In the genomic region with DNA sequence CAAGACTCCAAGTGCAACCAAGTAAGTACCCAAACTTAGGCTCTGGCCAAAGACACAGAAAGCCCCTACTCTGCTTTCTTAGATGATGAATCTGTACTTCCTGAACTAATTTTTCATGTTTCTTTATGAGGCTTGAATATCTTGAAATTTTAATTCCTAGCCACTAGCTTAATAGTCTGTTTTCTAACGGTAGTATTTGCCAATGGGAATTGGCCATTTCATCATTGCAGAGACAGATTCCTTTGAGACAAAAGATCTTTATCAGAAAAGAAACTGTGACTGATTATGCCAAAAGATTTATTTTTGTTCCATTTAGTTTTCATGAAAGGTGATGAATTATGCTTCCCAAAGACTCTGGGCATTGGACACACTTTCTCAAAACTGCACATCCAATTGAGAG, we compare ENCODE assay signal across 17 cellular contexts. TPM values are rescaled to one million over a fixed set of nuclear protein-coding genes. Genes with fewer than 3 reads are reported as not detected.
DNase-seq lines count a peak whose midpoint lies in the region; ATAC-seq and TF ChIP-seq lines count a peak whose summit lies in the region.
"Had no signal": no experiment of that assay in that cellular context is flagged by ENCODE, and none has a peak within 500 bp of the region (broad histone marks: within the 10 kb centered on the region; RNA-seq: fewer than 3 reads in every experiment).

No MANE protein-coding gene starts in this region.

- H3K4me3 Mint-ChIP-seq in activated T-cell treated with anti-CD3 and anti-CD28 coated beads, Interleukin-2, amount 50 U/mL, for 4 hours: peak overlapping the region; percentile 82
- H3K4me3 Mint-ChIP-seq in WTC11: no peak overlapping the region

- DNase-seq in activated T-cell treated with anti-CD3 and anti-CD28 coated beads, Interleukin-2, amount 50 U/mL, for 4 hours: no peak
- no peak for DNase-seq in activated T-cell treated with anti-CD3 and anti-CD28 coated beads for 4 hours
- peak; percentile 59 for DNase-seq in EH (ENCODE audit: low read depth)
- no peak for DNase-seq in activated naive CD4-positive, alpha-beta T cell treated with anti-CD3 and anti-CD28 coated beads, Interleukin-2, amount 50 U/mL, for 72 hours (ENCODE audit: low spot score in 2 of 2)
- DNase-seq in spleen: no peak
- no peak for DNase-seq in RKO (ENCODE audit: low spot score)
- no peak for DNase-seq in WTC11 (ENCODE audit: low spot score)
- DNase-seq: activated gamma-delta T cell; body of pancreas; Caco-2; colonic mucosa; heart right ventricle; NCI-H187; NCI-H82; stimulated activated CD4-positive, alpha-beta T cell treated with anti-CD3 and anti-CD28 coated beads, Interleukin-12 subunit alpha, Interleukin-12 subunit beta, amount 100 ng/mL, for 4 hours; thyroid gland had no signal

- H3K27me3 ChIP-seq in spleen (replicated peaks in 1 of 7): no peaks in the 10 kb centered on the region
- H3K27me3 ChIP-seq: body of pancreas, colonic mucosa, heart right ventricle, thyroid gland had no signal

- TF ChIP-seq CTCF in spleen (IDR thresholded peaks at IDR 0.05 in 8 of 11, conservative IDR thresholded peaks at IDR 0.05 in 3 of 11) (no peak), WTC11 (IDR thresholded peaks at IDR 0.05) (no peak)

- POLR2A ChIA-PET in WTC11 (lab: Charles Lee): no interaction called here

- H3K36me3 ChIP-seq in spleen: no peaks in the 10 kb centered on the region
- H3K36me3 ChIP-seq: colonic mucosa, heart right ventricle, thyroid gland had no signal

- TF ChIP-seq POLR2A in spleen (IDR thresholded peaks at IDR 0.05): no peak

- peak overlapping the region in 1 of 8 donors; percentile 49 for H3K4me3 ChIP-seq in spleen
- H3K4me3 ChIP-seq: body of pancreas, colonic mucosa, thyroid gland had no signal

- peaks cover 86% of the 10 kb centered on the region for H3K36me3 Mint-ChIP-seq in activated T-cell treated with anti-CD3 and anti-CD28 coated beads, Interleukin-2, amount 50 U/mL, for 4 hours (ENCODE audit: insufficient read depth)
- H3K36me3 Mint-ChIP-seq in activated naive CD4-positive, alpha-beta T cell treated with anti-CD3 and anti-CD28 coated beads, Interleukin-2, amount 50 U/mL, for 72 hours: peaks cover 86 to 92% of the 10 kb centered on the region in 2 donors
- no peaks in the 10 kb centered on the region for H3K36me3 Mint-ChIP-seq in WTC11

- H3K9me3 ChIP-seq in spleen: no peaks in the 10 kb centered on the region
- H3K9me3 ChIP-seq: body of pancreas, Caco-2, colonic mucosa, heart right ventricle, thyroid gland had no signal

- ATAC-seq in activated T-cell treated with anti-CD3 and anti-CD28 coated beads, Interleukin-2, amount 50 U/mL, for 4 hours: no peak
- no peak for ATAC-seq in activated naive CD4-positive, alpha-beta T cell treated with anti-CD3 and anti-CD28 coated beads, Interleukin-2, amount 50 U/mL, for 72 hours
- ATAC-seq in HG02938 (IDR thresholded peaks at IDR 0.05; ENCODE audit: unreplicated experiment) (no peak), WTC11 (no peak)
- ATAC-seq: body of pancreas, heart right ventricle had no signal

- WGBS in spleen, 5 donors: 25 to 53% (median 49%) methylated on average over 1 of the region's 1 CpG

- peak overlapping the region; percentile 96 to 97 for H3K27ac Mint-ChIP-seq in activated naive CD4-positive, alpha-beta T cell treated with anti-CD3 and anti-CD28 coated beads, Interleukin-2, amount 50 U/mL, for 72 hours
- H3K27ac Mint-ChIP-seq in WTC11: no peak overlapping the region

- H3K9me3 Mint-ChIP-seq in activated T-cell treated with anti-CD3 and anti-CD28 coated beads, Interleukin-2, amount 50 U/mL, for 4 hours: no peaks in the 10 kb centered on the region
- H3K9me3 Mint-ChIP-seq in activated naive CD4-positive, alpha-beta T cell treated with anti-CD3 and anti-CD28 coated beads, Interleukin-2, amount 50 U/mL, for 72 hours: no peaks in the 10 kb centered on the region
- peaks cover 3% of the 10 kb centered on the region; the same call in 1 of the 2 replicates for H3K9me3 Mint-ChIP-seq in WTC11

- CTCF ChIA-PET in WTC11 (lab: Charles Lee): no interaction called here

- H3K4me1 Mint-ChIP-seq in activated T-cell treated with anti-CD3 and anti-CD28 coated beads, Interleukin-2, amount 50 U/mL, for 4 hours (ENCODE audit: low read depth): peaks cover 93% of the 10 kb centered on the region
- peaks cover 4% of the 10 kb centered on the region for H3K4me1 Mint-ChIP-seq in WTC11

- peaks cover 17 to 99% (median 61%) of the 10 kb centered on the region in 6 donors for H3K4me1 ChIP-seq in spleen
- H3K4me1 ChIP-seq: body of pancreas, colonic mucosa had no signal

- H3K27ac ChIP-seq in spleen: peak overlapping the region in 6 of 8 donors; percentile 17 to 96 (median 90)
- H3K27ac ChIP-seq: body of pancreas, colonic mucosa, thyroid gland had no signal

- H3K27me3 Mint-ChIP-seq in activated T-cell treated with anti-CD3 and anti-CD28 coated beads, Interleukin-2, amount 50 U/mL, for 4 hours (ENCODE audit: low read depth): no peaks in the 10 kb centered on the region
- no peaks in the 10 kb centered on the region for H3K27me3 Mint-ChIP-seq in WTC11 (ENCODE audit: low read depth)

- intact Hi-C loops in spleen (cut with DNase I; ENCODE audit: low total_unique reads): no loop called here

TF ChIP-seq in WTC11, 78 proteins besides CTCF, POLR2A, EP300 and RAD21 (continues in another document):
- TF ChIP-seq GABPB1 (CRISPR knock-in tag; IDR thresholded peaks at IDR 0.05) (no peak), ZNF138 (CRISPR knock-in tag; conservative IDR thresholded peaks at IDR 0.05) (no peak), ZNF396 (CRISPR knock-in tag; IDR thresholded peaks at IDR 0.05; ENCODE audit: borderline replicate concordance) (no peak), MYBL2 (CRISPR knock-in tag; IDR thresholded peaks at IDR 0.05) (no peak), RELA (CRISPR knock-in tag; IDR thresholded peaks at IDR 0.05; ENCODE audit: borderline replicate concordance) (no peak), MXD4 (CRISPR knock-in tag; IDR thresholded peaks at IDR 0.05; ENCODE audit: borderline replicate concordance) (no peak), NR3C1 (CRISPR knock-in tag; conservative IDR thresholded peaks at IDR 0.05; ENCODE audit: low read depth) (no peak), IRF2 (CRISPR knock-in tag; IDR thresholded peaks at IDR 0.05; ENCODE audit: borderline replicate concordance, low read depth) (no peak)
- TF ChIP-seq, protein P1, sequence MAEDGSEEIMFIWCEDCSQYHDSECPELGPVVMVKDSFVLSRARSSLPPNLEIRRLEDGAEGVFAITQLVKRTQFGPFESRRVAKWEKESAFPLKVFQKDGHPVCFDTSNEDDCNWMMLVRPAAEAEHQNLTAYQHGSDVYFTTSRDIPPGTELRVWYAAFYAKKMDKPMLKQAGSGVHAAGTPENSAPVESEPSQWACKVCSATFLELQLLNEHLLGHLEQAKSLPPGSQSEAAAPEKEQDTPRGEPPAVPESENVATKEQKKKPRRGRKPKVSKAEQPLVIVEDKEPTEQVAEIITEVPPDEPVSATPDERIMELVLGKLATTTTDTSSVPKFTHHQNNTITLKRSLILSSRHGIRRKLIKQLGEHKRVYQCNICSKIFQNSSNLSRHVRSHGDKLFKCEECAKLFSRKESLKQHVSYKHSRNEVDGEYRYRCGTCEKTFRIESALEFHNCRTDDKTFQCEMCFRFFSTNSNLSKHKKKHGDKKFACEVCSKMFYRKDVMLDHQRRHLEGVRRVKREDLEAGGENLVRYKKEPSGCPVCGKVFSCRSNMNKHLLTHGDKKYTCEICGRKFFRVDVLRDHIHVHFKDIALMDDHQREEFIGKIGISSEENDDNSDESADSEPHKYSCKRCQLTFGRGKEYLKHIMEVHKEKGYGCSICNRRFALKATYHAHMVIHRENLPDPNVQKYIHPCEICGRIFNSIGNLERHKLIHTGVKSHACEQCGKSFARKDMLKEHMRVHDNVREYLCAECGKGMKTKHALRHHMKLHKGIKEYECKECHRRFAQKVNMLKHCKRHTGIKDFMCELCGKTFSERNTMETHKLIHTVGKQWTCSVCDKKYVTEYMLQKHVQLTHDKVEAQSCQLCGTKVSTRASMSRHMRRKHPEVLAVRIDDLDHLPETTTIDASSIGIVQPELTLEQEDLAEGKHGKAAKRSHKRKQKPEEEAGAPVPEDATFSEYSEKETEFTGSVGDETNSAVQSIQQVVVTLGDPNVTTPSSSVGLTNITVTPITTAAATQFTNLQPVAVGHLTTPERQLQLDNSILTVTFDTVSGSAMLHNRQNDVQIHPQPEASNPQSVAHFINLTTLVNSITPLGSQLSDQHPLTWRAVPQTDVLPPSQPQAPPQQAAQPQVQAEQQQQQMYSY (CRISPR knock-in tag; IDR thresholded peaks at IDR 0.05): no peak
- TF ChIP-seq, protein P2, sequence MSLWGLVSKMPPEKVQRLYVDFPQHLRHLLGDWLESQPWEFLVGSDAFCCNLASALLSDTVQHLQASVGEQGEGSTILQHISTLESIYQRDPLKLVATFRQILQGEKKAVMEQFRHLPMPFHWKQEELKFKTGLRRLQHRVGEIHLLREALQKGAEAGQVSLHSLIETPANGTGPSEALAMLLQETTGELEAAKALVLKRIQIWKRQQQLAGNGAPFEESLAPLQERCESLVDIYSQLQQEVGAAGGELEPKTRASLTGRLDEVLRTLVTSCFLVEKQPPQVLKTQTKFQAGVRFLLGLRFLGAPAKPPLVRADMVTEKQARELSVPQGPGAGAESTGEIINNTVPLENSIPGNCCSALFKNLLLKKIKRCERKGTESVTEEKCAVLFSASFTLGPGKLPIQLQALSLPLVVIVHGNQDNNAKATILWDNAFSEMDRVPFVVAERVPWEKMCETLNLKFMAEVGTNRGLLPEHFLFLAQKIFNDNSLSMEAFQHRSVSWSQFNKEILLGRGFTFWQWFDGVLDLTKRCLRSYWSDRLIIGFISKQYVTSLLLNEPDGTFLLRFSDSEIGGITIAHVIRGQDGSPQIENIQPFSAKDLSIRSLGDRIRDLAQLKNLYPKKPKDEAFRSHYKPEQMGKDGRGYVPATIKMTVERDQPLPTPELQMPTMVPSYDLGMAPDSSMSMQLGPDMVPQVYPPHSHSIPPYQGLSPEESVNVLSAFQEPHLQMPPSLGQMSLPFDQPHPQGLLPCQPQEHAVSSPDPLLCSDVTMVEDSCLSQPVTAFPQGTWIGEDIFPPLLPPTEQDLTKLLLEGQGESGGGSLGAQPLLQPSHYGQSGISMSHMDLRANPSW (CRISPR knock-in tag; conservative IDR thresholded peaks at IDR 0.05; ENCODE audit: low read depth): no peak

RNA-seq across cellular contexts. Expression of a gene that starts 48.7 kb away (rescaled TPM):
- total RNA-seq in activated T-cell treated with anti-CD3 and anti-CD28 coated beads, Interleukin-2, amount 50 U/mL, for 4 hours: 100 to 1,000 TPM; 287 to 323 (median 300) TPM
- 100 to 1,000 TPM; 218 to 240 TPM for total RNA-seq in activated naive CD4-positive, alpha-beta T cell treated with anti-CD3 and anti-CD28 coated beads, Interleukin-2, amount 50 U/mL, for 72 hours
- total RNA-seq in spleen: 100 to 1,000 TPM; 107 to 176 (median 123) TPM
- 100 to 1,000 TPM; 102 to 165 (median 147) TPM for polyA plus RNA-seq in spleen
- total RNA-seq in WTC11 (2021): 125 to 156 TPM (median 144 TPM) in 3 replicates

RNA-seq across cellular contexts. Expression of a gene that starts 57.8 kb away (rescaled TPM):
- 1 to 10 TPM; 1.9 to 3.9 (median 2.1) TPM for total RNA-seq in activated T-cell treated with anti-CD3 and anti-CD28 coated beads, Interleukin-2, amount 50 U/mL, for 4 hours
- 10 to 100 TPM; 13.8 to 26.5 TPM for total RNA-seq in activated naive CD4-positive, alpha-beta T cell treated with anti-CD3 and anti-CD28 coated beads, Interleukin-2, amount 50 U/mL, for 72 hours
- total RNA-seq in spleen (10 to 100 TPM; 12.0 to 32.8 (median 24.9) TPM), WTC11 (2021) (33.5 to 36.1 TPM (median 33.9 TPM) in 3 replicates)
- polyA plus RNA-seq in spleen: 1 to 10 TPM; 7.2 to 8.6 (median 7.9) TPM
